ENCODE assay signal across 17 cellular contexts in the genomic region with DNA sequence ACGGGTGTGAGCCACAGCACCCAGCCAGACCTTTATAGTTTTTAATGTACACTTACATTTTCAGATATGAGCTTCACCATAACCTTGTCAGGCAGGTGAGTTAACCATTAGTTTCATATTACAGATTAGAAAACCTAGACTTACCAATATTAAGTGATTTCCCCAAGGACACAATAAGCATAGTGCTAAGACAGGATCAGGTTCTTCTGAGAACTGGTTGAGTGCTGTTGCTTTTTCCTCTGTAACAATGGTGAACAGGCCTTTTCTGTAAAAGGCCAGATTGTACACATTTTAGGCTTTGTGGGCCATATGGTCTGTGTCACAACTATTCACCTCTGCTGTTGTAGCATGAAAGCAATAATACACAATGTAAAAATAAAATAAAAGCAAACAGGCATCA.
DNase-seq lines count a peak whose midpoint lies in the region; ATAC-seq, FAIRE-seq and TF ChIP-seq lines count a peak whose summit lies in the region.
"Had no signal": no experiment of that assay in that cellular context is flagged by ENCODE, and none has a peak within 500 bp of the region (broad histone marks: within the 10 kb centered on the region; RNA-seq: fewer than 3 reads in every experiment).

No MANE protein-coding gene starts in this region.

- no peak for TF ChIP-seq RAD21 in GM12878 (IDR thresholded peaks at IDR 0.05; ENCODE audit: insufficient read depth, low read depth, low read length)

- peak; percentile 93 for DNase-seq in G401 (ENCODE audit: low spot score)
- DNase-seq in NCI-H2107 (lab: John Stamatoyannopoulos, UW): peak; percentile 17
- no peak for DNase-seq in GM12878 (ENCODE audit: low read depth, low spot score)
- DNase-seq in NOMO-1 treated with DMSO at 0.1 percent for 48 hours (lab: John Stamatoyannopoulos, UW; ENCODE audit: unreplicated experiment): no peak
- no peak for DNase-seq in Right ventricle myocardium inferior (ENCODE audit: missing footprints)
- DNase-seq: EL, MG63, NCI-H1092, NCI-H146, NCI-H510A treated with DMSO at 0.1 percent for 48 hours, PC-3 had no signal

- no peak for FAIRE-seq in GM12878 (lab: Jason Lieb, UNC)
- FAIRE-seq: H1 had no signal

- no peaks in the 10 kb centered on the region for H4K20me1 ChIP-seq in GM12878 (ENCODE audit: control insufficient read depth, insufficient read depth)

- CTCF ChIA-PET in GM12878 (lab: Yijun Ruan, JAX): interaction anchor here (0.6 to 2.3 kb wide), 6 partner anchors 9 to 173 kb away, joined by 3 to 11 read pairs (median 4); no protein-coding TSS in a partner anchor

- no peak overlapping the region for H3K27ac ChIP-seq in GM12878 (ENCODE audit: control insufficient read depth, insufficient read depth)
- H3K27ac ChIP-seq: C4-2B, RWPE1, SJSA1 had no signal

- intact Hi-C loops in GM12878 (cut with micrococcal nuclease; ENCODE audit: unreplicated experiment): no loop called here
- intact Hi-C loops in Right ventricle myocardium inferior (cut with DNase I): no loop called here

- H3K4me3 ChIP-seq in GM12878: no peak overlapping the region
- H3K4me3 ChIP-seq: MG63, SJSA1 had no signal

- H3K27me3 ChIP-seq in GM12878 (replicated peaks in 1 of 2; ENCODE audit: control insufficient read depth in 2 of 2, insufficient read depth in 2 of 2, low read length in 1 of 2): no peaks in the 10 kb centered on the region
- H3K27me3 ChIP-seq: MG63 had no signal

- BruUV-seq in GM12878 (replicated peaks; lab: Mats Ljungman, UMichigan): no TSS peak

- H3K9me3 ChIP-seq in GM12878 (replicated peaks; ENCODE audit: control insufficient read depth, insufficient read depth, low read length): no peaks in the 10 kb centered on the region
- H3K9me3 ChIP-seq: MG63, SJSA1 had no signal

- no peak for TF ChIP-seq POLR2A in GM12878 (IDR thresholded peaks at IDR 0.05; ENCODE audit: low read depth, low read length)

- WGBS in GM12878 (ENCODE audit: insufficient coverage, insufficient replicate concordance, low lambda C conversion rate, missing lambda C conversion rate): 0% methylated on average over 1 of the region's 1 CpG

- TF ChIP-seq EP300 in GM12878 (IDR thresholded peaks at IDR 0.05; ENCODE audit: borderline replicate concordance in 1 of 2, control insufficient read depth in 1 of 2, low read depth in 2 of 2, low read length in 2 of 2): no peak

- in situ Hi-C loops in G401 (cut with HindIII; ENCODE audit: low sequenced_read_pairs) (no loop called here), GM12878 (cut with MboI) (no loop called here)

- ATAC-seq in GM21423 (IDR thresholded peaks at IDR 0.05; ENCODE audit: unreplicated experiment): peak; percentile 48
- ATAC-seq in GM12878: peak; percentile 54
- ATAC-seq in HG03571 (IDR thresholded peaks at IDR 0.05; ENCODE audit: unreplicated experiment): no peak
- ATAC-seq in Right ventricle myocardium inferior: no peak
- ATAC-seq: PC-3 had no signal

- H3K4me2 ChIP-seq in GM12878 (ENCODE audit: control insufficient read depth, insufficient read depth): no peak overlapping the region

- H3K36me3 ChIP-seq in GM12878 (ENCODE audit: control insufficient read depth in 2 of 2, insufficient read depth in 2 of 2, low read length in 1 of 2): no peaks in the 10 kb centered on the region
- H3K36me3 ChIP-seq: MG63, SJSA1 had no signal

- no peak for TF ChIP-seq CTCF in GM12878 (IDR thresholded peaks at IDR 0.05 in 2 of 3, conservative IDR thresholded peaks at IDR 0.05 in 1 of 3; ENCODE audit: control insufficient read depth in 2 of 3, extremely low read depth in 1 of 3, insufficient read depth in 1 of 3, low read depth in 3 of 3, low read length in 3 of 3)

- POLR2A ChIA-PET in GM12878 (lab: Charles Lee): no interaction called here

- no peak overlapping the region for H3K9ac ChIP-seq in GM12878 (ENCODE audit: control insufficient read depth, insufficient read depth, low read length)

- no peak overlapping the region for H2AFZ ChIP-seq in GM12878 (ENCODE audit: control insufficient read depth, low read depth, low read length)

- RAD21 ChIA-PET in GM12878 (lab: Charles Lee; ENCODE audit: unreplicated experiment): interaction anchor here (1.8 kb wide), 1 partner anchor 99 kb away, joined by 8 read pairs; no protein-coding TSS in a partner anchor

- H3K79me2 ChIP-seq in GM12878 (ENCODE audit: control insufficient read depth, insufficient read depth, low read length): no peaks in the 10 kb centered on the region

- H3K4me1 ChIP-seq in GM12878 (ENCODE audit: control insufficient read depth, insufficient read depth, low read length): no peaks in the 10 kb centered on the region
- H3K4me1 ChIP-seq: SJSA1 had no signal

- SMC1A ChIA-PET in GM12878 (lab: Charles Lee; ENCODE audit: uncharacterized antibody, unreplicated experiment): interaction anchor here (1.3 to 1.9 kb wide), 3 partner anchors 15 to 155 kb away, joined by 3 to 5 read pairs (median 4); no protein-coding TSS in a partner anchor

TF ChIP-seq in GM12878, 131 proteins besides CTCF, POLR2A, EP300 and RAD21:
- TF ChIP-seq, protein P1, sequence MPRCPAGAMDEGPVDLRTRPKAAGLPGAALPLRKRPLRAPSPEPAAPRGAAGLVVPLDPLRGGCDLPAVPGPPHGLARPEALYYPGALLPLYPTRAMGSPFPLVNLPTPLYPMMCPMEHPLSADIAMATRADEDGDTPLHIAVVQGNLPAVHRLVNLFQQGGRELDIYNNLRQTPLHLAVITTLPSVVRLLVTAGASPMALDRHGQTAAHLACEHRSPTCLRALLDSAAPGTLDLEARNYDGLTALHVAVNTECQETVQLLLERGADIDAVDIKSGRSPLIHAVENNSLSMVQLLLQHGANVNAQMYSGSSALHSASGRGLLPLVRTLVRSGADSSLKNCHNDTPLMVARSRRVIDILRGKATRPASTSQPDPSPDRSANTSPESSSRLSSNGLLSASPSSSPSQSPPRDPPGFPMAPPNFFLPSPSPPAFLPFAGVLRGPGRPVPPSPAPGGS (IDR thresholded peaks at IDR 0.05; ENCODE audit: borderline replicate concordance, insufficient read depth, low read depth, low read length, poor library complexity, severe bottlenecking): no peak
- no peak for TF ChIP-seq TBL1XR1 (IDR thresholded peaks at IDR 0.05; ENCODE audit: low read depth, low read length)
- TF ChIP-seq, protein P2, sequence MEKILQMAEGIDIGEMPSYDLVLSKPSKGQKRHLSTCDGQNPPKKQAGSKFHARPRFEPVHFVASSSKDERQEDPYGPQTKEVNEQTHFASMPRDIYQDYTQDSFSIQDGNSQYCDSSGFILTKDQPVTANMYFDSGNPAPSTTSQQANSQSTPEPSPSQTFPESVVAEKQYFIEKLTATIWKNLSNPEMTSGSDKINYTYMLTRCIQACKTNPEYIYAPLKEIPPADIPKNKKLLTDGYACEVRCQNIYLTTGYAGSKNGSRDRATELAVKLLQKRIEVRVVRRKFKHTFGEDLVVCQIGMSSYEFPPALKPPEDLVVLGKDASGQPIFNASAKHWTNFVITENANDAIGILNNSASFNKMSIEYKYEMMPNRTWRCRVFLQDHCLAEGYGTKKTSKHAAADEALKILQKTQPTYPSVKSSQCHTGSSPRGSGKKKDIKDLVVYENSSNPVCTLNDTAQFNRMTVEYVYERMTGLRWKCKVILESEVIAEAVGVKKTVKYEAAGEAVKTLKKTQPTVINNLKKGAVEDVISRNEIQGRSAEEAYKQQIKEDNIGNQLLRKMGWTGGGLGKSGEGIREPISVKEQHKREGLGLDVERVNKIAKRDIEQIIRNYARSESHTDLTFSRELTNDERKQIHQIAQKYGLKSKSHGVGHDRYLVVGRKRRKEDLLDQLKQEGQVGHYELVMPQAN (conservative IDR thresholded peaks at IDR 0.05): no peak
- no peak for TF ChIP-seq GATAD2B (conservative IDR thresholded peaks at IDR 0.05; ENCODE audit: low read depth)
- no peak for TF ChIP-seq NFYA (IDR thresholded peaks at IDR 0.05; ENCODE audit: borderline replicate concordance, low read depth, low read length)
- no peak for TF ChIP-seq SUPT20H (IDR thresholded peaks at IDR 0.05; ENCODE audit: borderline replicate concordance, control insufficient read depth, low read depth, low read length)
- TF ChIP-seq NR2F1 (conservative IDR thresholded peaks at IDR 0.05): no peak
- TF ChIP-seq, protein P3, sequence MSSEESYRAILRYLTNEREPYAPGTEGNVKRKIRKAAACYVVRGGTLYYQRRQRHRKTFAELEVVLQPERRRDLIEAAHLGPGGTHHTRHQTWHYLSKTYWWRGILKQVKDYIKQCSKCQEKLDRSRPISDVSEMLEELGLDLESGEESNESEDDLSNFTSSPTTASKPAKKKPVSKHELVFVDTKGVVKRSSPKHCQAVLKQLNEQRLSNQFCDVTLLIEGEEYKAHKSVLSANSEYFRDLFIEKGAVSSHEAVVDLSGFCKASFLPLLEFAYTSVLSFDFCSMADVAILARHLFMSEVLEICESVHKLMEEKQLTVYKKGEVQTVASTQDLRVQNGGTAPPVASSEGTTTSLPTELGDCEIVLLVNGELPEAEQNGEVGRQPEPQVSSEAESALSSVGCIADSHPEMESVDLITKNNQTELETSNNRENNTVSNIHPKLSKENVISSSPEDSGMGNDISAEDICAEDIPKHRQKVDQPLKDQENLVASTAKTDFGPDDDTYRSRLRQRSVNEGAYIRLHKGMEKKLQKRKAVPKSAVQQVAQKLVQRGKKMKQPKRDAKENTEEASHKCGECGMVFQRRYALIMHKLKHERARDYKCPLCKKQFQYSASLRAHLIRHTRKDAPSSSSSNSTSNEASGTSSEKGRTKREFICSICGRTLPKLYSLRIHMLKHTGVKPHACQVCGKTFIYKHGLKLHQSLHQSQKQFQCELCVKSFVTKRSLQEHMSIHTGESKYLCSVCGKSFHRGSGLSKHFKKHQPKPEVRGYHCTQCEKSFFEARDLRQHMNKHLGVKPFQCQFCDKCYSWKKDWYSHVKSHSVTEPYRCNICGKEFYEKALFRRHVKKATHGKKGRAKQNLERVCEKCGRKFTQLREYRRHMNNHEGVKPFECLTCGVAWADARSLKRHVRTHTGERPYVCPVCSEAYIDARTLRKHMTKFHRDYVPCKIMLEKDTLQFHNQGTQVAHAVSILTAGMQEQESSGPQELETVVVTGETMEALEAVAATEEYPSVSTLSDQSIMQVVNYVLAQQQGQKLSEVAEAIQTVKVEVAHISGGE (CRISPR knock-in tag; IDR thresholded peaks at IDR 0.05): no peak
- no peak for TF ChIP-seq YY1 (IDR thresholded peaks at IDR 0.05; ENCODE audit: low read depth, low read length)

Comparison
In these comparisons a context has a peak if more than half of its experiments do, and no peak if none do; other contexts are left out.
1. DNase-seq: peak in G401 (single experiment) and NCI-H2107 (single experiment); none in GM12878 (single experiment), NOMO-1 treated with DMSO at 0.1 percent for 48 hours (single experiment) and Right ventricle myocardium inferior (single experiment).
2. ATAC-seq: peak in GM21423 (single experiment) and GM12878 (single experiment); none in HG03571 (single experiment) and Right ventricle myocardium inferior (single experiment).